ENCODE assay signal across 19 cellular contexts in genomic region chr15:92936138-92936537, GRCh38. TPM values are rescaled to one million over a fixed set of nuclear protein-coding genes. Genes with fewer than 3 reads are reported as not detected.
DNase-seq lines count a peak whose midpoint lies in the region; ATAC-seq and TF ChIP-seq lines count a peak whose summit lies in the region.
"Had no signal": no experiment of that assay in that cellular context is flagged by ENCODE, and none has a peak within 500 bp of the region (broad histone marks: within the 10 kb centered on the region; RNA-seq: fewer than 3 reads in every experiment).

No MANE protein-coding gene starts in this region.

- H2AFZ ChIP-seq in GM23338: no peak overlapping the region

- H3K36me3 Mint-ChIP-seq in CD4-positive, CD25-positive, alpha-beta regulatory T cell: peaks cover 49% of the 10 kb centered on the region
- peaks cover 84% of the 10 kb centered on the region for H3K36me3 Mint-ChIP-seq in GM23338 (ENCODE audit: low read depth)
- peaks cover 94% of the 10 kb centered on the region for H3K36me3 Mint-ChIP-seq in activated T-helper 17 cell treated with anti-CD3 and anti-CD28 coated beads, Interleukin-2, amount 50 U/mL, for 72 hours (ENCODE audit: low read depth)

- H3K18ac ChIP-seq in mesendoderm (ENCODE audit: low read length): no peak overlapping the region

- H3K4me1 ChIP-seq in CD4-positive, CD25-positive, alpha-beta regulatory T cell (ENCODE audit: control insufficient read depth, insufficient read depth, low read length, poor library complexity, severe bottlenecking): peaks cover 14% of the 10 kb centered on the region
- no peaks in the 10 kb centered on the region for H3K4me1 ChIP-seq in GM23338 (ENCODE audit: insufficient read depth)
- no peaks in the 10 kb centered on the region for H3K4me1 ChIP-seq in mesendoderm (ENCODE audit: control insufficient read depth, low read depth, low read length)

- H4K20me1 ChIP-seq in GM23338 (replicated peaks; ENCODE audit: insufficient read depth): peaks cover 13% of the 10 kb centered on the region; the same call in 1 of the 2 replicates

- no CpG with 5 or more reads among the region's 2 CpGs for WGBS in mesendoderm (ENCODE audit: extremely low coverage, insufficient coverage, low lambda C conversion rate)

- H3K9me3 ChIP-seq in CD4-positive, CD25-positive, alpha-beta regulatory T cell (ENCODE audit: control insufficient read depth in 2 of 2, low read length in 2 of 2): no peaks in the 10 kb centered on the region
- H3K9me3 ChIP-seq: ovary, transverse colon had no signal

- no peak for ATAC-seq in CD4-positive, CD25-positive, alpha-beta regulatory T cell (ENCODE audit: low read depth in 2 of 2)
- ATAC-seq in GM23338: no peak
- no peak for ATAC-seq in activated T-helper 17 cell treated with anti-CD3 and anti-CD28 coated beads, Interleukin-2, amount 50 U/mL, for 72 hours (replicated peaks)
- no peak for ATAC-seq in esophagus mucosa

- H4K5ac ChIP-seq in mesendoderm (ENCODE audit: low read length): no peak overlapping the region

- H3K9ac ChIP-seq in mesendoderm (ENCODE audit: low read length): no peak overlapping the region

- H3F3A ChIP-seq in GM23338 (replicated peaks; ENCODE audit: low read depth): 0 out of 2 replicates have a peak, but pooled peaks cover 3% of the 10 kb centered on the region

- no peaks in the 10 kb centered on the region for H3K27me3 Mint-ChIP-seq in CD4-positive, CD25-positive, alpha-beta regulatory T cell
- H3K27me3 Mint-ChIP-seq in GM23338 (ENCODE audit: insufficient read depth, low read depth, poor library complexity): peaks cover 3% of the 10 kb centered on the region
- H3K27me3 Mint-ChIP-seq in activated T-helper 17 cell treated with anti-CD3 and anti-CD28 coated beads, Interleukin-2, amount 50 U/mL, for 72 hours: no peaks in the 10 kb centered on the region
- H3K27me3 Mint-ChIP-seq: central memory CD8-positive, alpha-beta T cell had no signal

- peaks cover 37 to 55% (median 43%) of the 10 kb centered on the region in 4 donors for H3K4me1 Mint-ChIP-seq in CD4-positive, CD25-positive, alpha-beta regulatory T cell
- no peaks in the 10 kb centered on the region for H3K4me1 Mint-ChIP-seq in GM23338
- peaks cover 18% of the 10 kb centered on the region for H3K4me1 Mint-ChIP-seq in activated T-helper 17 cell treated with anti-CD3 and anti-CD28 coated beads, Interleukin-2, amount 50 U/mL, for 72 hours

- no peak for TF ChIP-seq CTCF in GM23338 (conservative IDR thresholded peaks at IDR 0.05; ENCODE audit: low read depth in 2 of 2)

- no peak overlapping the region for H3K27ac ChIP-seq in CD4-positive, CD25-positive, alpha-beta regulatory T cell (ENCODE audit: insufficient read depth, low read length, poor library complexity, severe bottlenecking)
- peak overlapping the region; percentile 23; the same call in 1 of the 2 replicates for H3K27ac ChIP-seq in GM23338 (ENCODE audit: low read depth)
- H3K27ac ChIP-seq in mesendoderm (ENCODE audit: low read depth, low read length): no peak overlapping the region
- H3K27ac ChIP-seq: ovary had no signal

- DNase-seq in CD4-positive, CD25-positive, alpha-beta regulatory T cell: no peak
- DNase-seq in GM23338 (ENCODE audit: low spot score): no peak
- DNase-seq in mesendoderm: no peak
- DNase-seq in HUDEP-2 (lab: John Stamatoyannopoulos, UW; ENCODE audit: unreplicated experiment in 76 of 76): no peak
- DNase-seq in NCI-H774 (lab: John Stamatoyannopoulos, UW): no peak
- DNase-seq in AG08395 (ENCODE audit: low spot score): no peak
- DNase-seq: AML-193; anterior cingulate cortex; Karpas-422; NCI-H1092; NCI-H2107; NCI-H524 treated with DMSO at 0.1 percent for 48 hours; ovary; stimulated activated CD4-positive, alpha-beta T cell treated with anti-CD3 and anti-CD28 coated beads, Interleukin-1b, Interleukin-23, amount 100 ng/mL, for 48 hours; stimulated activated naive CD4-positive, alpha-beta T cell treated with Interleukin-2 at 50 U/mL for 16 hours; transverse colon had no signal

- H3K4ac ChIP-seq in mesendoderm (ENCODE audit: low read depth, low read length): no peak overlapping the region

- H3K27ac Mint-ChIP-seq in CD4-positive, CD25-positive, alpha-beta regulatory T cell: peak overlapping the region; percentile 60 to 87 (median 79)
- peak overlapping the region; percentile 26; the same call in 1 of the 2 replicates for H3K27ac Mint-ChIP-seq in GM23338
- H3K27ac Mint-ChIP-seq in activated T-helper 17 cell treated with anti-CD3 and anti-CD28 coated beads, Interleukin-2, amount 50 U/mL, for 72 hours: peak overlapping the region; percentile 54

- H3K9me2 ChIP-seq in GM23338 (ENCODE audit: insufficient read depth): no peaks in the 10 kb centered on the region

- peak overlapping the region; percentile 67 for H4K8ac ChIP-seq in mesendoderm (ENCODE audit: low read depth, low read length)

- no peak overlapping the region for H2BK5ac ChIP-seq in mesendoderm (ENCODE audit: low read length)

- no peak overlapping the region for H3K56ac ChIP-seq in mesendoderm (ENCODE audit: low read length)

- peaks cover 91% of the 10 kb centered on the region for H3K36me3 ChIP-seq in CD4-positive, CD25-positive, alpha-beta regulatory T cell (ENCODE audit: control insufficient read depth, insufficient read depth, low read length)
- H3K36me3 ChIP-seq in GM23338 (ENCODE audit: insufficient read depth) (peaks cover 62% of the 10 kb centered on the region), mesendoderm (ENCODE audit: control insufficient read depth, insufficient read depth, low read length) (no peaks in the 10 kb centered on the region)
- H3K36me3 ChIP-seq: ovary had no signal

- no peak overlapping the region for H2BK120ac ChIP-seq in mesendoderm (ENCODE audit: low read depth, low read length)

- H2AK5ac ChIP-seq in mesendoderm (ENCODE audit: low read length): no peak overlapping the region

- peak overlapping the region in 1 of 4 donors; percentile 76 for H3K4me3 Mint-ChIP-seq in CD4-positive, CD25-positive, alpha-beta regulatory T cell
- H3K4me3 Mint-ChIP-seq in GM23338: no peak overlapping the region
- H3K4me3 Mint-ChIP-seq in activated T-helper 17 cell treated with anti-CD3 and anti-CD28 coated beads, Interleukin-2, amount 50 U/mL, for 72 hours: peak overlapping the region; percentile 14
- H3K4me3 Mint-ChIP-seq: central memory CD8-positive, alpha-beta T cell had no signal

- H3K27me3 ChIP-seq in CD4-positive, CD25-positive, alpha-beta regulatory T cell (ENCODE audit: control insufficient read depth, insufficient read depth, low read length): no peaks in the 10 kb centered on the region
- H3K27me3 ChIP-seq in GM23338 (ENCODE audit: insufficient read depth) (no peaks in the 10 kb centered on the region), mesendoderm (ENCODE audit: insufficient read depth, low read length, poor library complexity) (no peaks in the 10 kb centered on the region)
- H3K27me3 ChIP-seq: ovary, transverse colon had no signal

- H3K79me2 ChIP-seq in GM23338 (replicated peaks; ENCODE audit: insufficient read depth): peaks cover 41% of the 10 kb centered on the region; the same call in 1 of the 2 replicates
- H3K79me2 ChIP-seq in mesendoderm (ENCODE audit: control insufficient read depth, insufficient read depth, low read length): no peaks in the 10 kb centered on the region

- H3K4me3 ChIP-seq in CD4-positive, CD25-positive, alpha-beta regulatory T cell (ENCODE audit: low read depth, low read length): peak overlapping the region; percentile 31
- H3K4me3 ChIP-seq in GM23338 (no peak overlapping the region), mesendoderm (ENCODE audit: low read length) (no peak overlapping the region)
- H3K4me3 ChIP-seq: ovary, transverse colon had no signal

- H3K23ac ChIP-seq in mesendoderm (ENCODE audit: low read length): no peak overlapping the region

- H3K9me3 Mint-ChIP-seq in CD4-positive, CD25-positive, alpha-beta regulatory T cell: no peaks in the 10 kb centered on the region
- no peaks in the 10 kb centered on the region for H3K9me3 Mint-ChIP-seq in GM23338
- H3K9me3 Mint-ChIP-seq in activated T-helper 17 cell treated with anti-CD3 and anti-CD28 coated beads, Interleukin-2, amount 50 U/mL, for 72 hours: no peaks in the 10 kb centered on the region
- H3K9me3 Mint-ChIP-seq: central memory CD8-positive, alpha-beta T cell had no signal

- H2BK15ac ChIP-seq in mesendoderm (replicated peaks; ENCODE audit: low read depth): no peak overlapping the region

- peaks cover 3% of the 10 kb centered on the region for H3K79me1 ChIP-seq in mesendoderm (ENCODE audit: low read length)

- no peak overlapping the region for H3K4me2 ChIP-seq in GM23338
- H3K4me2 ChIP-seq in mesendoderm (ENCODE audit: low read length): no peak overlapping the region

TF ChIP-seq in GM23338, 12 proteins besides CTCF, POLR2A, EP300 and RAD21 (continues in another document):
- TF ChIP-seq, protein P1, sequence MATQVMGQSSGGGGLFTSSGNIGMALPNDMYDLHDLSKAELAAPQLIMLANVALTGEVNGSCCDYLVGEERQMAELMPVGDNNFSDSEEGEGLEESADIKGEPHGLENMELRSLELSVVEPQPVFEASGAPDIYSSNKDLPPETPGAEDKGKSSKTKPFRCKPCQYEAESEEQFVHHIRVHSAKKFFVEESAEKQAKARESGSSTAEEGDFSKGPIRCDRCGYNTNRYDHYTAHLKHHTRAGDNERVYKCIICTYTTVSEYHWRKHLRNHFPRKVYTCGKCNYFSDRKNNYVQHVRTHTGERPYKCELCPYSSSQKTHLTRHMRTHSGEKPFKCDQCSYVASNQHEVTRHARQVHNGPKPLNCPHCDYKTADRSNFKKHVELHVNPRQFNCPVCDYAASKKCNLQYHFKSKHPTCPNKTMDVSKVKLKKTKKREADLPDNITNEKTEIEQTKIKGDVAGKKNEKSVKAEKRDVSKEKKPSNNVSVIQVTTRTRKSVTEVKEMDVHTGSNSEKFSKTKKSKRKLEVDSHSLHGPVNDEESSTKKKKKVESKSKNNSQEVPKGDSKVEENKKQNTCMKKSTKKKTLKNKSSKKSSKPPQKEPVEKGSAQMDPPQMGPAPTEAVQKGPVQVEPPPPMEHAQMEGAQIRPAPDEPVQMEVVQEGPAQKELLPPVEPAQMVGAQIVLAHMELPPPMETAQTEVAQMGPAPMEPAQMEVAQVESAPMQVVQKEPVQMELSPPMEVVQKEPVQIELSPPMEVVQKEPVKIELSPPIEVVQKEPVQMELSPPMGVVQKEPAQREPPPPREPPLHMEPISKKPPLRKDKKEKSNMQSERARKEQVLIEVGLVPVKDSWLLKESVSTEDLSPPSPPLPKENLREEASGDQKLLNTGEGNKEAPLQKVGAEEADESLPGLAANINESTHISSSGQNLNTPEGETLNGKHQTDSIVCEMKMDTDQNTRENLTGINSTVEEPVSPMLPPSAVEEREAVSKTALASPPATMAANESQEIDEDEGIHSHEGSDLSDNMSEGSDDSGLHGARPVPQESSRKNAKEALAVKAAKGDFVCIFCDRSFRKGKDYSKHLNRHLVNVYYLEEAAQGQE (IDR thresholded peaks at IDR 0.05; ENCODE audit: unreplicated experiment): no peak

RNA-seq across cellular contexts. Expression of gene CHD2, which starts 36.0 kb away (rescaled TPM):
- total RNA-seq in CD4-positive, CD25-positive, alpha-beta regulatory T cell: 579 TPM
- polyA plus RNA-seq in CD4-positive, CD25-positive, alpha-beta regulatory T cell: 10 to 100 TPM; 44.3 to 52.1 (median 48.6) TPM
- total RNA-seq in GM23338 (2014; rRNA removed; shearing (Covaris generic)): 108 and 119 TPM in 2 replicates
- polyA plus RNA-seq in GM23338 (2016; fragmentation: Nextera tagmentation; extraction: Ambion mirVana): 112 and 130 TPM in 2 replicates
- 100 to 1,000 TPM; 159 to 357 TPM for total RNA-seq in activated T-helper 17 cell treated with anti-CD3 and anti-CD28 coated beads, Interleukin-2, amount 50 U/mL, for 72 hours
- 46.2 TPM for polyA plus RNA-seq in mesendoderm (2013, experiment 1 of 2)
- 51.0 TPM for polyA plus RNA-seq in mesendoderm (2013, experiment 2 of 2)
- 67.5 TPM for total RNA-seq in esophagus mucosa

Comparison
In these comparisons a context has a peak if more than half of its experiments do, and no peak if none do; other contexts are left out.
1. H3K27ac Mint-ChIP-seq: peak in every context shown above with its lines; median percentile 79 in CD4-positive, CD25-positive, alpha-beta regulatory T cell; 54 in activated T-helper 17 cell treated with anti-CD3 and anti-CD28 coated beads, Interleukin-2, amount 50 U/mL, for 72 hours; 26 in GM23338.